Comparison of ENCODE assay signal across 13 cellular contexts in the genomic region with DNA sequence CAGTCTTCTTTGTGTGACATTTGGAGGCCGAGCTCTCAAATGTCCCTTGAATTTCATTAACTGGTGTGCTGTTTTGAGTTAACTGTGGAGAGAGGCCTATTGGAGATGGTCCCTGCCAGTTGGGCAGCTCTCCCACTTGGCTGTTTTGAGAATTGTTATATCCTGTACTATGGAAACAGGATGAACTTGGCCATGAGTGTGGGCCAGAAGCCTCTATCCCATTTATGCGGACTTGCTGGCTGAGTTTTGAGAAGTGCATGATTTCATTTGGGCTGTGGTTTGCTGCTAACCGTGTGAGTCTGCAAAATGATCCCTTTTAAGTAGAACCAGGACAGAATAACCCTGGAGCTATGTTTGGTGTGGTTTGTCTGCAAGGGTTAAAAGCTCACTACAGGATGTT.
A peak's percentile ranks its signal among the peaks of the same experiment; 100 is the strongest.
DNase-seq lines count a peak whose midpoint lies in the region; ATAC-seq and TF ChIP-seq lines count a peak whose summit lies in the region.
"Had no signal": no experiment of that assay in that cellular context is flagged by ENCODE, and none has a peak within 500 bp of the region (broad histone marks: within the 10 kb centered on the region; RNA-seq: fewer than 3 reads in every experiment).

No MANE protein-coding gene starts in this region.

- no peaks in the 10 kb centered on the region for H3K27me3 Mint-ChIP-seq in activated T-helper 17 cell treated with anti-CD3 and anti-CD28 coated beads, Interleukin-2, amount 50 U/mL, for 72 hours

- in situ Hi-C loops in brain microvascular endothelial cell (cut with HindIII; ENCODE audit: low pct_ligation_motif_present, low sequenced_read_pairs) = no loop called here

- TF ChIP-seq POLR2A in sigmoid colon (IDR thresholded peaks at IDR 0.05) = no peak

- H3K27ac ChIP-seq in brain microvascular endothelial cell (peak overlapping the region; percentile 78), sigmoid colon (peak overlapping the region; percentile 55 to 78 (median 70))

- H3K36me3 Mint-ChIP-seq in activated T-helper 17 cell treated with anti-CD3 and anti-CD28 coated beads, Interleukin-2, amount 50 U/mL, for 72 hours (ENCODE audit: low read depth) = no peaks in the 10 kb centered on the region
- H3K36me3 Mint-ChIP-seq: activated naive CD8-positive, alpha-beta T cell treated with anti-CD3 and anti-CD28 coated beads for 36 hours; naive B cell had no signal

- ATAC-seq in left ventricle myocardium superior = peak; percentile 92
- ATAC-seq in GM21526 (IDR thresholded peaks at IDR 0.05; ENCODE audit: low FRiP score, unreplicated experiment) = no peak
- ATAC-seq in activated T-helper 17 cell treated with anti-CD3 and anti-CD28 coated beads, Interleukin-2, amount 50 U/mL, for 72 hours (replicated peaks) = no peak

- no peak for TF ChIP-seq CTCF in brain microvascular endothelial cell (IDR thresholded peaks at IDR 0.05; ENCODE audit: low read depth, low read length, missing control alignments)
- no peak for TF ChIP-seq CTCF in sigmoid colon (IDR thresholded peaks at IDR 0.05)

- H3K4me1 ChIP-seq in sigmoid colon = peaks cover 0 to 67% (median 57%) of the 10 kb centered on the region in 4 donors

- no peak overlapping the region for H3K4me3 Mint-ChIP-seq in activated T-helper 17 cell treated with anti-CD3 and anti-CD28 coated beads, Interleukin-2, amount 50 U/mL, for 72 hours
- H3K4me3 Mint-ChIP-seq: activated naive CD8-positive, alpha-beta T cell treated with anti-CD3 and anti-CD28 coated beads for 36 hours; naive B cell had no signal

- no peaks in the 10 kb centered on the region for H3K27me3 ChIP-seq in brain microvascular endothelial cell (replicated peaks)
- no peaks in the 10 kb centered on the region for H3K27me3 ChIP-seq in sigmoid colon

- H3K4me3 ChIP-seq in brain microvascular endothelial cell (ENCODE audit: low read depth, low read length) (no peak overlapping the region), sigmoid colon (no peak overlapping the region)

- intact Hi-C loops in left ventricle myocardium superior (cut with micrococcal nuclease) (loop anchor here (10.0 kb wide), 1 partner anchor 53 kb away; no protein-coding TSS in a partner anchor), sigmoid colon (cut with DNase I) (loop anchor here (5.0 to 10.0 kb wide), 2 partner anchors 65 to 283 kb away; no protein-coding TSS in a partner anchor)

- no peak for TF ChIP-seq EP300 in sigmoid colon (IDR thresholded peaks at IDR 0.05)

- H3K36me3 ChIP-seq in brain microvascular endothelial cell (replicated peaks) (no peaks in the 10 kb centered on the region), sigmoid colon (no peaks in the 10 kb centered on the region)

- H3K9me3 ChIP-seq in sigmoid colon = no peaks in the 10 kb centered on the region

- H3K9me3 Mint-ChIP-seq in activated T-helper 17 cell treated with anti-CD3 and anti-CD28 coated beads, Interleukin-2, amount 50 U/mL, for 72 hours = peaks cover 4% of the 10 kb centered on the region
- H3K9me3 Mint-ChIP-seq: activated naive CD8-positive, alpha-beta T cell treated with anti-CD3 and anti-CD28 coated beads for 36 hours had no signal

- H3K27ac Mint-ChIP-seq in activated T-helper 17 cell treated with anti-CD3 and anti-CD28 coated beads, Interleukin-2, amount 50 U/mL, for 72 hours = no peak overlapping the region
- H3K27ac Mint-ChIP-seq: activated naive CD8-positive, alpha-beta T cell treated with anti-CD3 and anti-CD28 coated beads for 36 hours had no signal

- WGBS in sigmoid colon, 2 donors = 61 to 83% methylated on average over 3 of the region's 3 CpGs

- H3K4me1 Mint-ChIP-seq in activated T-helper 17 cell treated with anti-CD3 and anti-CD28 coated beads, Interleukin-2, amount 50 U/mL, for 72 hours = no peaks in the 10 kb centered on the region
- H3K4me1 Mint-ChIP-seq: activated naive CD8-positive, alpha-beta T cell treated with anti-CD3 and anti-CD28 coated beads for 36 hours; naive B cell had no signal

- DNase-seq in EL (peak; percentile 49), brain microvascular endothelial cell (peak; percentile 68), left ventricle myocardium superior (peak; percentile 88), sigmoid colon (peak; percentile 93), GM19240 (ENCODE audit: insufficient read length, low spot score) (no peak)
- DNase-seq in activated naive CD4-positive, alpha-beta T cell treated with anti-CD3 and anti-CD28 coated beads, Interleukin-2, amount 50 U/mL, for 16 hours = no peak
- DNase-seq: activated naive CD8-positive, alpha-beta T cell treated with anti-CD3 and anti-CD28 coated beads for 36 hours; Karpas-422; naive B cell; stimulated activated naive CD4-positive, alpha-beta T cell treated with Interleukin-2 at 50 U/mL for 16 hours; T-helper 1 cell had no signal

Comparison
In these comparisons a context has a peak if more than half of its experiments do, and no peak if none do; other contexts are left out.
1. DNase-seq: peak in EL (single experiment), brain microvascular endothelial cell (single experiment), left ventricle myocardium superior (single experiment) and sigmoid colon (single experiment); none in GM19240 (single experiment) and activated naive CD4-positive, alpha-beta T cell treated with anti-CD3 and anti-CD28 coated beads, Interleukin-2, amount 50 U/mL, for 16 hours (single experiment).